Comparison of ENCODE assay signal across 1 cellular context in the genomic region with DNA sequence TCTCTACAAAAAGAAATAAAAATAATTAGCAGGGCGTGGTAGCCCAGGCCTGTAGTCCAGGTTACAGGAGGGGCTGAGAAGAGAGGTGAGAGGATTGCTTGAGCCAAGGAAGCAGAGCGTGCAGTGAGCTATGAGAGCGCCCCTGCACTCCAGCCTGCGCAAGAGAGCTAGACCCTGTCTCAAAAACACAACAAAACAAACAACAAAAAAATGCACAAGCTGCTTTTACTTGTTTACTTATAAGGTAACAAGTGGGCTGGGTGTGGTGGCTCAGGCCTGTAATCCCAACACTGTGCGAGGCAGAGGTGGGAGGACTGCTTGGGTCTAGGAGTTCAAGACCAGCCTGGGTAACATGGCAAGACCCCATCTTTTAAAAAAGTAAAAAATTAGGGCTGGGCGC.
TF ChIP-seq lines count a peak whose summit lies in the region.

No MANE protein-coding gene starts in this region.

TF ChIP-seq in WTC11, 78 proteins besides CTCF, POLR2A, EP300 and RAD21 (continued from another document):
- TF ChIP-seq TCF7 (CRISPR knock-in tag; IDR thresholded peaks at IDR 0.05; ENCODE audit: low read depth) (no peak), ZNF416 (CRISPR knock-in tag; IDR thresholded peaks at IDR 0.05) (no peak), MXD4 (CRISPR knock-in tag; IDR thresholded peaks at IDR 0.05; ENCODE audit: borderline replicate concordance) (no peak), ATF1 (CRISPR knock-in tag; IDR thresholded peaks at IDR 0.05) (no peak), FOXK1 (CRISPR knock-in tag; IDR thresholded peaks at IDR 0.05) (no peak)
- TF ChIP-seq, protein P1, sequence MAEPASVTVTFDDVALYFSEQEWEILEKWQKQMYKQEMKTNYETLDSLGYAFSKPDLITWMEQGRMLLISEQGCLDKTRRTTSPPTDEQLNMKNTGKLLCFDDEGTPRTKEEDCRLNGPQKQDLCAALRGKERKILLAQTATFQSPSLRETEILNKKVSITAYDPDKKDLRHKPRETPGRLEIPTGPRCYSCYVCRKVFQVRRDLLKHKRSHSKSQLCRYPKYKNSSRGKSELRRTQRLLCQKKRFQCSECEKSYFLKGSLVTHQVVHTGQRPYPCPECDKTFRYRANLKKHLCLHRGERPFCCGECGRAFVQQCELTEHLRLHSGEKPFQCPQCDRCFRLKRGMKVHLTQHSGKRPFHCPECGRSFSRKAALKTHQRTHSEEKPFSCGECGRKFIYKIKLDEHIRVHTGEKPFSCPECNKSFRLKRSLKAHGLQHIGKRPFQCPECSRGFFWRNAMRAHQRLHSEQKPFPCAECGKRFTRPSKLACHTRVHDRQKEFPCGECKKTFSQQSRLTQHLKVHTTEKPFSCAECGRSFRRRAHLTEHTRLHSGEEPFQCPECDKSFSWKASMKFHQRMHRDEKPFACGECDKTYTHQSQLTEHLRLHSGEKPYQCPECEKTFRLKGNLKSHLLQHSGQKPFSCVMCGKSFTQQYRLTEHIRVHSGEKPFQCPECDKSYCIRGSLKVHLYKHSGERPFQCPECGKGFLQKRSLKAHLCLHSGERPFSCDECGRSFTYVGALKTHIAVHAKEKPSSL (CRISPR knock-in tag; conservative IDR thresholded peaks at IDR 0.05) = no peak
- TF ChIP-seq, protein P2, sequence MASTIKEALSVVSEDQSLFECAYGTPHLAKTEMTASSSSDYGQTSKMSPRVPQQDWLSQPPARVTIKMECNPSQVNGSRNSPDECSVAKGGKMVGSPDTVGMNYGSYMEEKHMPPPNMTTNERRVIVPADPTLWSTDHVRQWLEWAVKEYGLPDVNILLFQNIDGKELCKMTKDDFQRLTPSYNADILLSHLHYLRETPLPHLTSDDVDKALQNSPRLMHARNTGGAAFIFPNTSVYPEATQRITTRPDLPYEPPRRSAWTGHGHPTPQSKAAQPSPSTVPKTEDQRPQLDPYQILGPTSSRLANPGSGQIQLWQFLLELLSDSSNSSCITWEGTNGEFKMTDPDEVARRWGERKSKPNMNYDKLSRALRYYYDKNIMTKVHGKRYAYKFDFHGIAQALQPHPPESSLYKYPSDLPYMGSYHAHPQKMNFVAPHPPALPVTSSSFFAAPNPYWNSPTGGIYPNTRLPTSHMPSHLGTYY (CRISPR knock-in tag; IDR thresholded peaks at IDR 0.05) = no peak
